ENCODE assay signal across 8 cellular contexts in genomic region chr17:50953831-50954601, GRCh38.
DNase-seq lines count a peak whose midpoint lies in the region; ATAC-seq and TF ChIP-seq lines count a peak whose summit lies in the region.

No MANE protein-coding gene starts in this region.

- no peaks in the 10 kb centered on the region for H3K36me3 ChIP-seq in HUES64 (ENCODE audit: insufficient read depth, low read length)
- peaks cover 0 to 9% (median 0%) of the 10 kb centered on the region in 9 donors for H3K36me3 ChIP-seq in heart right ventricle
- H3K36me3 ChIP-seq in skeletal muscle satellite cell (ENCODE audit: insufficient read depth, low read length): no peaks in the 10 kb centered on the region

- peak in 6 of 8 donors; percentile 20 to 52 (median 39) for ATAC-seq in heart right ventricle
- ATAC-seq in HG03565 (IDR thresholded peaks at IDR 0.05; ENCODE audit: unreplicated experiment): no peak
- ATAC-seq in GM21717 (IDR thresholded peaks at IDR 0.05; ENCODE audit: unreplicated experiment): no peak

- no peak overlapping the region for H3K4me3 ChIP-seq in HUES64 (ENCODE audit: low read length)
- peak overlapping the region in 3 of 10 donors; percentile 6 to 22 (median 11) for H3K4me3 ChIP-seq in heart right ventricle
- H3K4me3 ChIP-seq in skeletal muscle satellite cell (ENCODE audit: low read length): peak overlapping the region; percentile 45

- intact Hi-C loops in heart right ventricle (cut with DNase I): loop anchor here in 8 of 10 donors (2.0 to 10.0 kb wide), 7 partner anchors 87 to 1609 kb away; partner anchors contain the start of genes SPATA20 (in 4 of the 8) and TOB1 (in 1 of the 8)

- DNase-seq in Ammon's horn (ENCODE audit: low spot score) (peak; percentile 66), heart right ventricle (peak; percentile 51 to 73), GM19238 (ENCODE audit: insufficient read length, low spot score) (no peak)

- no peaks in the 10 kb centered on the region for H3K9me3 ChIP-seq in HUES64 (ENCODE audit: insufficient read depth, low read depth, low read length)
- H3K9me3 ChIP-seq in heart right ventricle: no peaks in the 10 kb centered on the region
- H3K9me3 ChIP-seq in skeletal muscle satellite cell (replicated peaks; ENCODE audit: low read length): no peaks in the 10 kb centered on the region

- H3K4me1 ChIP-seq in HUES64 (ENCODE audit: insufficient read depth, low read length): peaks cover 24% of the 10 kb centered on the region
- peaks cover 21 to 64% (median 52%) of the 10 kb centered on the region in 9 donors for H3K4me1 ChIP-seq in heart right ventricle
- peaks cover 54% of the 10 kb centered on the region for H3K4me1 ChIP-seq in skeletal muscle satellite cell (ENCODE audit: control insufficient read depth, insufficient read depth, low read length)

- H3K9ac ChIP-seq in HUES64 (ENCODE audit: low read depth, low read length) (peak overlapping the region; percentile 9; the same call in 1 of the 2 replicates), skeletal muscle satellite cell (ENCODE audit: low read depth, low read length) (peak overlapping the region; percentile 50)

- 46% methylated on average over 17 of the region's 17 CpGs for WGBS in HUES64
- 47 to 58% methylated on average over 17 of the region's 17 CpGs for WGBS in heart right ventricle, 2 donors

- TF ChIP-seq CTCF in VCaP (conservative IDR thresholded peaks at IDR 0.05): no peak
- no peak for TF ChIP-seq CTCF in heart right ventricle (IDR thresholded peaks at IDR 0.05)

- H3K27ac ChIP-seq in HUES64 (ENCODE audit: low read depth, low read length) (peak overlapping the region; percentile 24), VCaP (peak overlapping the region; percentile 84), heart right ventricle (peak overlapping the region in 9 of 10 donors; percentile 17 to 86 (median 66))

- H3K27me3 ChIP-seq in HUES64 (ENCODE audit: insufficient read depth, low read length) (no peaks in the 10 kb centered on the region), heart right ventricle (no peaks in the 10 kb centered on the region), skeletal muscle satellite cell (ENCODE audit: control insufficient read depth, insufficient read depth, low read length) (no peaks in the 10 kb centered on the region)

- H3K4me2 ChIP-seq in skeletal muscle satellite cell (ENCODE audit: low read length): peak overlapping the region; percentile 63

Comparison
In these comparisons a context has a peak if more than half of its experiments do, and no peak if none do; other contexts are left out.
1. H3K27ac ChIP-seq: peak in every context shown above with its lines; median percentile 84 in VCaP; 66 in heart right ventricle; 24 in HUES64.
2. ATAC-seq: peak in heart right ventricle (6 of 8); none in HG03565 (single experiment) and GM21717 (single experiment).